Comparison of ENCODE assay signal across 17 cellular contexts in the genomic region with DNA sequence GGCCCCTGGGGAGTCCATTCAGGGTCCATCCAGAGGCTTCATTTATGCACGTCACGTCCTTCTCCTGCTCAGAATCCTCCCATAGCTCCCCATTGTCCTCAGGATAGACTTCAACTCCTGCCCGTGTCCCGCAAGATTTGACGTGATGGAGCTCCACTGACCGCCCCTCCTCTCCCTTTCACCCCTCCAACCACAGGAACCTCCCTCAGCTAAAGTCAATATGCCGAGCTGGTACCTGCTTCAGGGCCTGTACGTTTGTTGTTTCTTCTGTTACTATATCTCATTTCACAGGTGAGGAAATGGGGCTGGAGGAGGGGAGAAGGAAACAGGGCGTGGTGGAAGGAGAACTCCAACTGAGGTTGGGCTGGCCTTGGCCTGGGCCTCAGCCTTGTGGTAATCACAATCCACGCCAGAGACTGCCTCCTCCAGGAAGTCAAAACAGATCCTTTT. TPM values are rescaled to one million over a fixed set of nuclear protein-coding genes. Genes with fewer than 3 reads are reported as not detected.
A peak's percentile ranks its signal among the peaks of the same experiment; 100 is the strongest.
DNase-seq lines count a peak whose midpoint lies in the region; ATAC-seq and TF ChIP-seq lines count a peak whose summit lies in the region.
"Had no signal": no experiment of that assay in that cellular context is flagged by ENCODE, and none has a peak within 500 bp of the region (broad histone marks: within the 10 kb centered on the region; RNA-seq: fewer than 3 reads in every experiment).

No MANE protein-coding gene starts in this region.

- no peak for DNase-seq in activated CD8-positive, alpha-beta T cell treated with anti-CD3 and anti-CD28 coated beads, Interleukin-2, amount 10 ng/mL, durations not matched to agents 7 days and 5 days
- no peak for DNase-seq in activated CD8-positive, alpha-beta T cell treated with anti-CD3 and anti-CD28 coated beads for 36 hours
- no peak for DNase-seq in IMR-90
- peak; percentile 36 for DNase-seq in osteoblast (ENCODE audit: insufficient read length, low spot score, missing footprints)
- no peak for DNase-seq in coronary artery (ENCODE audit: low spot score)
- DNase-seq in COLO829 (ENCODE audit: low spot score): no peak
- no peak for DNase-seq in HEK293T (ENCODE audit: extremely low spot score)
- DNase-seq: Caco-2, DMS53, H9, KG1, NCI-H1105 treated with DMSO at 0.1 percent for 48 hours, NCI-H187, NCI-H446 treated with DMSO at 0.1 percent for 48 hours, NCI-H748 treated with DMSO at 0.1 percent for 48 hours had no signal

- H4K8ac ChIP-seq in IMR-90 (ENCODE audit: low read depth in 2 of 2, low read length in 2 of 2): no peak overlapping the region

- H3K14ac ChIP-seq in IMR-90 (replicated peaks; ENCODE audit: low read depth, low read length): no peak overlapping the region

- POLR2A ChIA-PET in activated CD8-positive, alpha-beta T cell treated with anti-CD3 and anti-CD28 coated beads, Interleukin-2, amount 10 ng/mL, durations not matched to agents 7 days and 5 days (lab: Charles Lee): no interaction called here
- POLR2A ChIA-PET in activated CD8-positive, alpha-beta T cell treated with anti-CD3 and anti-CD28 coated beads for 36 hours (lab: Charles Lee): no interaction called here
- POLR2A ChIA-PET in IMR-90 (lab: Charles Lee; ENCODE audit: unreplicated experiment) (no interaction called here), HEK293T (lab: Yijun Ruan, JAX) (no interaction called here)

- no peak overlapping the region for H3K18ac ChIP-seq in IMR-90 (ENCODE audit: low read depth, low read length)

- H3K27ac Mint-ChIP-seq in activated CD8-positive, alpha-beta T cell treated with anti-CD3 and anti-CD28 coated beads, Interleukin-2, amount 10 ng/mL, durations not matched to agents 7 days and 5 days: peak overlapping the region; percentile 62
- no peak overlapping the region for H3K27ac Mint-ChIP-seq in activated CD8-positive, alpha-beta T cell treated with anti-CD3 and anti-CD28 coated beads for 36 hours

- intact Hi-C loops in activated CD8-positive, alpha-beta T cell treated with anti-CD3 and anti-CD28 coated beads for 36 hours (cut with micrococcal nuclease): no loop called here
- intact Hi-C loops in IMR-90 (cut with micrococcal nuclease): no loop called here

- H3K27me3 ChIP-seq in IMR-90 (ENCODE audit: control insufficient read depth, insufficient read depth, low read length) (no peaks in the 10 kb centered on the region), osteoblast (ENCODE audit: insufficient read depth, low read length) (no peaks in the 10 kb centered on the region)

- peak overlapping the region; percentile 87; the same call in 1 of the 3 replicates for H2BK15ac ChIP-seq in IMR-90 (ENCODE audit: low read depth, low read length)

- H3K4me1 Mint-ChIP-seq in activated CD8-positive, alpha-beta T cell treated with anti-CD3 and anti-CD28 coated beads, Interleukin-2, amount 10 ng/mL, durations not matched to agents 7 days and 5 days (ENCODE audit: low read depth): peaks cover 25% of the 10 kb centered on the region
- H3K4me1 Mint-ChIP-seq in activated CD8-positive, alpha-beta T cell treated with anti-CD3 and anti-CD28 coated beads for 36 hours (ENCODE audit: low read depth): peaks cover 18% of the 10 kb centered on the region

- no peak overlapping the region for H3K9ac ChIP-seq in IMR-90 (ENCODE audit: low read depth, low read length)

- no peak overlapping the region for H2BK5ac ChIP-seq in IMR-90 (ENCODE audit: low read depth, low read length, poor library complexity, severe bottlenecking)

- no peaks in the 10 kb centered on the region for H3K9me3 Mint-ChIP-seq in activated CD8-positive, alpha-beta T cell treated with anti-CD3 and anti-CD28 coated beads, Interleukin-2, amount 10 ng/mL, durations not matched to agents 7 days and 5 days (ENCODE audit: insufficient read depth)
- H3K9me3 Mint-ChIP-seq in activated CD8-positive, alpha-beta T cell treated with anti-CD3 and anti-CD28 coated beads for 36 hours: peaks cover 2% of the 10 kb centered on the region
- H3K9me3 Mint-ChIP-seq: H9 had no signal

- CTCF ChIA-PET in activated CD8-positive, alpha-beta T cell treated with anti-CD3 and anti-CD28 coated beads, Interleukin-2, amount 10 ng/mL, durations not matched to agents 7 days and 5 days (lab: Charles Lee): no interaction called here
- CTCF ChIA-PET in activated CD8-positive, alpha-beta T cell treated with anti-CD3 and anti-CD28 coated beads for 36 hours (lab: Charles Lee): no interaction called here
- CTCF ChIA-PET in IMR-90 (lab: Yijun Ruan, JAX) (interaction anchor here (1.0 kb wide), 1 partner anchor 16 kb away, joined by 3 read pairs; no protein-coding TSS in a partner anchor), HEK293T (lab: Yijun Ruan, JAX) (no interaction called here)

- H3K79me2 ChIP-seq in osteoblast (ENCODE audit: insufficient read depth, low read length): no peaks in the 10 kb centered on the region

- H3K4ac ChIP-seq in IMR-90 (ENCODE audit: low read depth, low read length): peak overlapping the region; percentile 39; the same call in 1 of the 2 replicates

- no peak overlapping the region for H3K4me3 ChIP-seq in IMR-90 (ENCODE audit: insufficient read depth, low read depth, low read length)
- no peak overlapping the region for H3K4me3 ChIP-seq in osteoblast (ENCODE audit: insufficient read depth, low read length)
- no peak overlapping the region for H3K4me3 ChIP-seq in coronary artery

- H3K36me3 ChIP-seq in IMR-90 (ENCODE audit: control insufficient read depth, insufficient read depth, low read length) (no peaks in the 10 kb centered on the region), osteoblast (ENCODE audit: insufficient read depth, low read length) (no peaks in the 10 kb centered on the region)

- H2AK9ac ChIP-seq in IMR-90 (replicated peaks; ENCODE audit: low read depth, low read length, poor library complexity): peak overlapping the region; percentile 11

- no peak for TF ChIP-seq RAD21 in IMR-90 (IDR thresholded peaks at IDR 0.05; ENCODE audit: low read length)

- H3K4me1 ChIP-seq in IMR-90 (ENCODE audit: control insufficient read depth, insufficient read depth, low read length) (peaks cover 20% of the 10 kb centered on the region), osteoblast (ENCODE audit: insufficient read depth, low read length) (peaks cover 27% of the 10 kb centered on the region)
- H3K4me1 ChIP-seq: Caco-2 had no signal

- H4K5ac ChIP-seq in IMR-90 (ENCODE audit: low read depth, low read length): no peak overlapping the region

- no peak for TF ChIP-seq CTCF in activated CD8-positive, alpha-beta T cell treated with anti-CD3 and anti-CD28 coated beads for 36 hours (IDR thresholded peaks at IDR 0.05)
- TF ChIP-seq CTCF in IMR-90 (conservative IDR thresholded peaks at IDR 0.05; ENCODE audit: low read depth, low read length) (no peak), osteoblast (IDR thresholded peaks at IDR 0.05; ENCODE audit: extremely low read depth, low read depth, low read length) (no peak), coronary artery (IDR thresholded peaks at IDR 0.05) (no peak)

- no peak overlapping the region for H3K23ac ChIP-seq in IMR-90 (ENCODE audit: low read depth, low read length)

- BruUV-seq in IMR-90 (replicated peaks; lab: Mats Ljungman, UMichigan): no TSS peak

- peak overlapping the region; percentile 15 for H2AFZ ChIP-seq in IMR-90 (replicated peaks; ENCODE audit: low read length, poor library complexity)
- no peak overlapping the region for H2AFZ ChIP-seq in osteoblast (ENCODE audit: low read length)

- dilution Hi-C loops in IMR-90 (cut with HindIII; ENCODE audit: low sequenced_read_pairs, unreplicated experiment): no loop called here

- peak overlapping the region; percentile 61 for H2AK5ac ChIP-seq in IMR-90 (ENCODE audit: low read depth, low read length)

- WGBS in IMR-90 (ENCODE audit: extremely low coverage in 2 of 2, insufficient read length in 1 of 2), 2 experiments: 100% methylated on average over 2 of the region's 10 CpGs; no CpG with 5 or more reads in 1 of the 2 experiments

- H2BK120ac ChIP-seq in IMR-90 (ENCODE audit: low read depth, low read length): peak overlapping the region; percentile 10; the same call in 1 of the 2 replicates

- peak overlapping the region; percentile 28; the same call in 1 of the 2 replicates for H2BK20ac ChIP-seq in IMR-90 (ENCODE audit: low read depth, low read length)

- H3K9me3 ChIP-seq in IMR-90 (ENCODE audit: control insufficient read depth, insufficient read depth, low read length) (no peaks in the 10 kb centered on the region), osteoblast (ENCODE audit: low read depth, low read length) (no peaks in the 10 kb centered on the region)
- H3K9me3 ChIP-seq: Caco-2 had no signal

- no peaks in the 10 kb centered on the region for H3K79me1 ChIP-seq in IMR-90 (ENCODE audit: low read depth in 1 of 2, low read length in 2 of 2)

- in situ Hi-C loops in IMR-90 (cut with MboI; ENCODE audit: low sequenced_read_pairs): no loop called here

- H3K56ac ChIP-seq in IMR-90 (ENCODE audit: extremely low read depth, insufficient read depth, low read length): no peak overlapping the region

- H4K20me1 ChIP-seq in IMR-90 (ENCODE audit: insufficient read depth, low read length) (no peaks in the 10 kb centered on the region), osteoblast (ENCODE audit: insufficient read depth, low read length) (no peaks in the 10 kb centered on the region)

- TF ChIP-seq POLR2A in IMR-90 (IDR thresholded peaks at IDR 0.05; ENCODE audit: low read depth, low read length): no peak

- H3K36me3 Mint-ChIP-seq in activated CD8-positive, alpha-beta T cell treated with anti-CD3 and anti-CD28 coated beads, Interleukin-2, amount 10 ng/mL, durations not matched to agents 7 days and 5 days (ENCODE audit: low read depth): no peaks in the 10 kb centered on the region
- no peaks in the 10 kb centered on the region for H3K36me3 Mint-ChIP-seq in activated CD8-positive, alpha-beta T cell treated with anti-CD3 and anti-CD28 coated beads for 36 hours (ENCODE audit: low read depth)

- H3K27ac ChIP-seq in IMR-90 (ENCODE audit: insufficient read depth, low read length) (no peak overlapping the region), osteoblast (ENCODE audit: low read depth, low read length) (no peak overlapping the region), coronary artery (no peak overlapping the region)
- H3K27ac ChIP-seq: C4-2B had no signal

- H3K4me2 ChIP-seq in IMR-90 (ENCODE audit: low read depth, low read length): no peak overlapping the region
- no peak overlapping the region for H3K4me2 ChIP-seq in osteoblast (ENCODE audit: insufficient read depth, low read length)

- H3K9me1 ChIP-seq in IMR-90 (ENCODE audit: insufficient read depth, low read length): peaks cover 22% of the 10 kb centered on the region

- no peak for ATAC-seq in activated CD8-positive, alpha-beta T cell treated with anti-CD3 and anti-CD28 coated beads, Interleukin-2, amount 10 ng/mL, durations not matched to agents 7 days and 5 days
- ATAC-seq in activated CD8-positive, alpha-beta T cell treated with anti-CD3 and anti-CD28 coated beads for 36 hours: no peak
- no peak for ATAC-seq in IMR-90 (ENCODE audit: low read depth)
- ATAC-seq in esophagus mucosa: peak; percentile 15

- H3K4me3 Mint-ChIP-seq in activated CD8-positive, alpha-beta T cell treated with anti-CD3 and anti-CD28 coated beads, Interleukin-2, amount 10 ng/mL, durations not matched to agents 7 days and 5 days: no peak overlapping the region
- no peak overlapping the region for H3K4me3 Mint-ChIP-seq in activated CD8-positive, alpha-beta T cell treated with anti-CD3 and anti-CD28 coated beads for 36 hours
- H3K4me3 Mint-ChIP-seq: H9 had no signal

- no peaks in the 10 kb centered on the region for H3K27me3 Mint-ChIP-seq in activated CD8-positive, alpha-beta T cell treated with anti-CD3 and anti-CD28 coated beads, Interleukin-2, amount 10 ng/mL, durations not matched to agents 7 days and 5 days (ENCODE audit: low read depth)
- no peaks in the 10 kb centered on the region for H3K27me3 Mint-ChIP-seq in activated CD8-positive, alpha-beta T cell treated with anti-CD3 and anti-CD28 coated beads for 36 hours

- H4K91ac ChIP-seq in IMR-90 (ENCODE audit: insufficient read depth, low read depth, low read length): peak overlapping the region; percentile 17; the same call in 1 of the 2 replicates

RNA-seq across cellular contexts. Expression of gene CEBPB, which starts 38.6 kb away (rescaled TPM):
- 10 to 100 TPM; 28.8 to 32.0 TPM for total RNA-seq in activated CD8-positive, alpha-beta T cell treated with anti-CD3 and anti-CD28 coated beads, Interleukin-2, amount 10 ng/mL, durations not matched to agents 7 days and 5 days
- 10 to 100 TPM; 27.2 to 28.4 TPM for total RNA-seq in activated CD8-positive, alpha-beta T cell treated with anti-CD3 and anti-CD28 coated beads for 36 hours
- total RNA-seq in IMR-90 (2012; rRNA removed) (3.4 and 6.9 TPM in 2 replicates), esophagus mucosa (59.8 TPM), osteoblast (75.7 and 79.3 TPM in 2 replicates)
- polyA plus RNA-seq in IMR-90 (2012; rRNA removed): 17.4 and 33.6 TPM in 2 replicates
- 18.5 and 103 TPM in 2 replicates for polyA plus RNA-seq in IMR-90 (2012; cell fraction: cytosol; rRNA removed)
- 98.3 and 167 TPM in 2 replicates for polyA plus RNA-seq in IMR-90 (2012; cell fraction: nucleus; rRNA removed; ENCODE audit: low replicate concordance)
